ENCODE assay signal across 1 cellular context in genomic region chr18:80023173-80023572, GRCh38.
TF ChIP-seq lines count a peak whose summit lies in the region.

No MANE protein-coding gene starts in this region.

TF ChIP-seq in GM23338, 12 proteins besides CTCF, POLR2A, EP300 and RAD21 (continued from another document):
- TF ChIP-seq, protein P1, sequence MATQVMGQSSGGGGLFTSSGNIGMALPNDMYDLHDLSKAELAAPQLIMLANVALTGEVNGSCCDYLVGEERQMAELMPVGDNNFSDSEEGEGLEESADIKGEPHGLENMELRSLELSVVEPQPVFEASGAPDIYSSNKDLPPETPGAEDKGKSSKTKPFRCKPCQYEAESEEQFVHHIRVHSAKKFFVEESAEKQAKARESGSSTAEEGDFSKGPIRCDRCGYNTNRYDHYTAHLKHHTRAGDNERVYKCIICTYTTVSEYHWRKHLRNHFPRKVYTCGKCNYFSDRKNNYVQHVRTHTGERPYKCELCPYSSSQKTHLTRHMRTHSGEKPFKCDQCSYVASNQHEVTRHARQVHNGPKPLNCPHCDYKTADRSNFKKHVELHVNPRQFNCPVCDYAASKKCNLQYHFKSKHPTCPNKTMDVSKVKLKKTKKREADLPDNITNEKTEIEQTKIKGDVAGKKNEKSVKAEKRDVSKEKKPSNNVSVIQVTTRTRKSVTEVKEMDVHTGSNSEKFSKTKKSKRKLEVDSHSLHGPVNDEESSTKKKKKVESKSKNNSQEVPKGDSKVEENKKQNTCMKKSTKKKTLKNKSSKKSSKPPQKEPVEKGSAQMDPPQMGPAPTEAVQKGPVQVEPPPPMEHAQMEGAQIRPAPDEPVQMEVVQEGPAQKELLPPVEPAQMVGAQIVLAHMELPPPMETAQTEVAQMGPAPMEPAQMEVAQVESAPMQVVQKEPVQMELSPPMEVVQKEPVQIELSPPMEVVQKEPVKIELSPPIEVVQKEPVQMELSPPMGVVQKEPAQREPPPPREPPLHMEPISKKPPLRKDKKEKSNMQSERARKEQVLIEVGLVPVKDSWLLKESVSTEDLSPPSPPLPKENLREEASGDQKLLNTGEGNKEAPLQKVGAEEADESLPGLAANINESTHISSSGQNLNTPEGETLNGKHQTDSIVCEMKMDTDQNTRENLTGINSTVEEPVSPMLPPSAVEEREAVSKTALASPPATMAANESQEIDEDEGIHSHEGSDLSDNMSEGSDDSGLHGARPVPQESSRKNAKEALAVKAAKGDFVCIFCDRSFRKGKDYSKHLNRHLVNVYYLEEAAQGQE (IDR thresholded peaks at IDR 0.05; ENCODE audit: unreplicated experiment): no peak
- TF ChIP-seq EZH2phosphoT487 (IDR thresholded peaks at IDR 0.05; ENCODE audit: unreplicated experiment) (no peak), JUNB (IDR thresholded peaks at IDR 0.05; ENCODE audit: unreplicated experiment) (no peak)
